In genomic region chr2:183204397-183204796, GRCh38 we compare ENCODE assay signal across 32 cellular contexts.
"Had no signal": no experiment of that assay in that cellular context is flagged by ENCODE, and none has a peak within 500 bp of the region (broad histone marks: within the 10 kb centered on the region; RNA-seq: fewer than 3 reads in every experiment).

No MANE protein-coding gene starts in this region.

- FAIRE-seq: RCC 7860 had no signal

- H3K9me3 ChIP-seq: SJCRH30 had no signal

- DNase-seq: activated CD4-positive, alpha-beta T cell treated with anti-CD3 and anti-CD28 coated beads, Interleukin-2, amount 10 ng/mL, durations not matched to agents 24 days and 14 days; activated CD4-positive, alpha-beta T cell treated with anti-CD3 and anti-CD28 coated beads, Interleukin-2, amount 50 U/mL, for 4 hours; activated CD8-positive, alpha-beta T cell treated with anti-CD3 and anti-CD28 coated beads for 36 hours; activated effector memory CD4-positive, alpha-beta T cell treated with anti-CD3 and anti-CD28 coated beads, Interleukin-2, amount 50 U/mL, for 16 hours; activated naive CD4-positive, alpha-beta T cell; activated naive CD4-positive, alpha-beta T cell treated with anti-CD3 and anti-CD28 coated beads, Interleukin-2, amount 50 U/mL, for 16 hours; activated naive CD8-positive, alpha-beta T cell treated with anti-CD3 and anti-CD28 coated beads for 36 hours; activated T-cell treated with anti-CD3 and anti-CD28 coated beads, Interleukin-2, amount 50 U/mL, for 1 hour; activated T-cell treated with anti-CD3 and anti-CD28 coated beads, Interleukin-2, amount 50 U/mL, for 72 hours; amniotic stem cell; aorta; brain microvascular endothelial cell; MM.1S; MV-4-11; NCI-H1092 treated with DMSO at 0.1 percent for 48 hours; NCI-H1417; NCI-H146; NCI-H187; NCI-H2081; NCI-H226; NCI-H446 treated with DMSO at 0.1 percent for 48 hours; NCI-H524; PC-9; Right ventricle myocardium superior; SJCRH30; T1000; WERI-Rb-1 had no signal

- H3K27ac ChIP-seq: brain microvascular endothelial cell, KMS-11, PC-9, SJCRH30, SK-N-MC, WERI-Rb-1 had no signal

- H3K9ac ChIP-seq: KMS-11 had no signal

- H3K36me3 ChIP-seq: brain microvascular endothelial cell, WERI-Rb-1 had no signal

- H3K4me3 ChIP-seq: PC-9, SJCRH30, SK-N-MC had no signal

- H3K27ac Mint-ChIP-seq: activated CD4-positive, alpha-beta T cell treated with anti-CD3 and anti-CD28 coated beads, Interleukin-2, amount 10 ng/mL, durations not matched to agents 24 days and 14 days; activated CD8-positive, alpha-beta T cell treated with anti-CD3 and anti-CD28 coated beads for 36 hours; activated naive CD8-positive, alpha-beta T cell treated with anti-CD3 and anti-CD28 coated beads for 36 hours; activated T-cell treated with anti-CD3 and anti-CD28 coated beads, Interleukin-2, amount 50 U/mL, for 72 hours; activated T-helper 17 cell treated with anti-CD3 and anti-CD28 coated beads, Interleukin-2, amount 50 U/mL, for 72 hours had no signal

- H3K27me3 ChIP-seq: brain microvascular endothelial cell, SJCRH30 had no signal

- H3K4me1 Mint-ChIP-seq: activated T-helper 17 cell treated with anti-CD3 and anti-CD28 coated beads, Interleukin-2, amount 50 U/mL, for 72 hours; central memory CD8-positive, alpha-beta T cell had no signal

- H3K9me3 Mint-ChIP-seq: activated T-helper 17 cell treated with anti-CD3 and anti-CD28 coated beads, Interleukin-2, amount 50 U/mL, for 72 hours; central memory CD8-positive, alpha-beta T cell had no signal

- ATAC-seq: activated CD8-positive, alpha-beta T cell treated with anti-CD3 and anti-CD28 coated beads for 36 hours; activated T-cell treated with anti-CD3 and anti-CD28 coated beads, Interleukin-2, amount 50 U/mL, for 72 hours; activated T-helper 17 cell treated with anti-CD3 and anti-CD28 coated beads, Interleukin-2, amount 50 U/mL, for 72 hours had no signal

- H3K27me3 Mint-ChIP-seq: activated CD4-positive, alpha-beta T cell treated with anti-CD3 and anti-CD28 coated beads, Interleukin-2, amount 10 ng/mL, durations not matched to agents 24 days and 14 days; activated CD8-positive, alpha-beta T cell treated with anti-CD3 and anti-CD28 coated beads for 36 hours; activated naive CD8-positive, alpha-beta T cell treated with anti-CD3 and anti-CD28 coated beads for 36 hours; activated T-helper 17 cell treated with anti-CD3 and anti-CD28 coated beads, Interleukin-2, amount 50 U/mL, for 72 hours; central memory CD8-positive, alpha-beta T cell had no signal

- H3K4me3 Mint-ChIP-seq: activated CD4-positive, alpha-beta T cell treated with anti-CD3 and anti-CD28 coated beads, Interleukin-2, amount 10 ng/mL, durations not matched to agents 24 days and 14 days; activated CD8-positive, alpha-beta T cell treated with anti-CD3 and anti-CD28 coated beads for 36 hours; activated naive CD8-positive, alpha-beta T cell treated with anti-CD3 and anti-CD28 coated beads for 36 hours; activated T-cell treated with anti-CD3 and anti-CD28 coated beads, Interleukin-2, amount 50 U/mL, for 72 hours; activated T-helper 17 cell treated with anti-CD3 and anti-CD28 coated beads, Interleukin-2, amount 50 U/mL, for 72 hours; central memory CD8-positive, alpha-beta T cell had no signal
